In the genomic region with DNA sequence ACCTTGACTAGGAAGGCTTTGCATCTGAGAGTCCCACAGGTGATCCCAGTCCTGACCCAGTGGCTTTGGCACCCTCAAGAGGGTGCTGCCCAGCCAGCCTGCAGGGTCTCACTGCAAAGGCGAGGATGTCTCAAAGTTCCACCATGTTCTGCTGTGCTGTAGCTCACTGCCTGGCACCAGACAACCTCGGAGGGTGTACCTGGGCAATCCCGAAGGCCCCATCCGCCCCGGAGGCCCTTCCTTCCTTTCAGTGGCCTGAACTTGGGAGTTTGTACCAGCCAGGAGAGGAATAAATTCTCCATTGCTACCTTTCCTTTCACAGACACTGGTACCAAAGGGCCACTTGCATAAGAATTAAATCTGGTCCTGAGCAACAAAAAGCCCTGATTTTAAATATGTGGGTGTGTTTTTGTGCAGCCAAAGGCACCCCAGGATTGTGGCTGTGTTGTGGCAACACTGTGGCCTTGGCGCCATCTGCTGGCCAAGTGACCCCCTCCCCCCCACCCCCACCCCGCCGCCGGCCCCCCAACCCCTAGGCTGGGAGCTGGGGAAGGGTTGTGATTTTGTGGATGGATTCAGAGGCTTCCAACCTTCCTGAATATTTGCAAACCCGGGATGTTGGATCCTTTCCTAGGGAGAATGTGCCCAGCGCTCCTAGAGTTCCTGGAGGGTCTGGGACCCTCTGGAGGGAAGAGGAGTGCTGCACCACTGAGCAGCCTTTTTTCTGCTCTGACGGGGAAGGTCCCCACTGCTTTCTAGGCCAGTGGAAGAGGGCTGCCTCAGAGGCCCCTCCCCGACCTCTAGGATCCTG, we compare ENCODE assay signal across 9 cellular contexts. TPM values are rescaled to one million over a fixed set of nuclear protein-coding genes. Genes with fewer than 3 reads are reported as not detected.
A peak's percentile ranks its signal among the peaks of the same experiment; 100 is the strongest.
DNase-seq lines count a peak whose midpoint lies in the region; ATAC-seq and TF ChIP-seq lines count a peak whose summit lies in the region.
"Had no signal": no experiment of that assay in that cellular context is flagged by ENCODE, and none has a peak within 500 bp of the region (broad histone marks: within the 10 kb centered on the region; RNA-seq: fewer than 3 reads in every experiment).

No MANE protein-coding gene starts in this region.

- H3K9me3 ChIP-seq in esophagus muscularis mucosa: no peaks in the 10 kb centered on the region
- H3K9me3 ChIP-seq: BLaER1 had no signal

- no peaks in the 10 kb centered on the region for H3K36me3 ChIP-seq in esophagus muscularis mucosa
- H3K36me3 ChIP-seq: BLaER1 had no signal

- H3K36me3 Mint-ChIP-seq in WTC11: no peaks in the 10 kb centered on the region

- no peak overlapping the region; the same call in 1 of the 2 replicates for H3K4me3 Mint-ChIP-seq in WTC11

- H3K27ac Mint-ChIP-seq in WTC11: no peak overlapping the region

- POLR2A ChIA-PET in WTC11 (lab: Charles Lee): interaction anchor here (0.6 kb wide), 2 partner anchors 74 to 177 kb away, joined by 3 to 4 read pairs; no protein-coding TSS in a partner anchor

- H3K27me3 Mint-ChIP-seq in WTC11 (ENCODE audit: low read depth): no peaks in the 10 kb centered on the region; the same call in 1 of the 2 replicates

- H3K27me3 ChIP-seq in esophagus muscularis mucosa: peaks cover 0 to 21% (median 0%) of the 10 kb centered on the region in 4 donors
- H3K27me3 ChIP-seq: BLaER1 had no signal

- WGBS in esophagus muscularis mucosa: 38% methylated on average over 13 of the region's 13 CpGs

- H3K27ac ChIP-seq in esophagus muscularis mucosa (replicated peaks in 1 of 4): no peak overlapping the region
- H3K27ac ChIP-seq: BLaER1 had no signal

- H3K4me1 Mint-ChIP-seq in WTC11: peaks cover 9% of the 10 kb centered on the region

- CTCF ChIA-PET in WTC11 (lab: Charles Lee): interaction anchor here (0.5 to 2.5 kb wide), 53 partner anchors 8 to 1457 kb away, joined by 3 to 37 read pairs (median 4); a partner anchor contains a TSS

- peak; percentile 91 for ATAC-seq in WTC11
- ATAC-seq in GM21723 (IDR thresholded peaks at IDR 0.05; ENCODE audit: unreplicated experiment): no peak

- DNase-seq in NCI-H82 (lab: John Stamatoyannopoulos, UW) (peak; percentile 20), NCI-H82 treated with DMSO at 0.1 percent for 48 hours (lab: John Stamatoyannopoulos, UW; ENCODE audit: unreplicated experiment) (no peak), WTC11 (ENCODE audit: low spot score) (peak; percentile 57), esophagus muscularis mucosa (ENCODE audit: extremely low spot score) (no peak), putamen (ENCODE audit: low spot score) (no peak), KG1 (lab: John Stamatoyannopoulos, UW) (no peak)
- DNase-seq in stimulated activated CD4-positive, alpha-beta T cell treated with anti-CD3 and anti-CD28 coated beads, Interleukin-4, amount 100 ng/mL, for 1 hour: peak; percentile 36

- TF ChIP-seq POLR2A in esophagus muscularis mucosa (IDR thresholded peaks at IDR 0.05; ENCODE audit: low read depth): no peak

- peak; percentile 52; the same call in 1 of the 2 replicates for TF ChIP-seq CTCF in WTC11 (IDR thresholded peaks at IDR 0.05)
- peak in 2 of 3 experiments; percentile 34 to 50 for TF ChIP-seq CTCF in esophagus muscularis mucosa (IDR thresholded peaks at IDR 0.05)

- no peaks in the 10 kb centered on the region for H3K9me3 Mint-ChIP-seq in WTC11

- TF ChIP-seq EP300 in esophagus muscularis mucosa (IDR thresholded peaks at IDR 0.05): no peak

- H3K4me3 ChIP-seq in esophagus muscularis mucosa: no peak overlapping the region
- H3K4me3 ChIP-seq: BLaER1 had no signal

- peaks cover 0 to 1% (median under 1%) of the 10 kb centered on the region in 4 donors for H3K4me1 ChIP-seq in esophagus muscularis mucosa
- H3K4me1 ChIP-seq: BLaER1 had no signal

- intact Hi-C loops in esophagus muscularis mucosa (cut with DNase I): no loop called here

TF ChIP-seq in WTC11, 78 proteins besides CTCF, POLR2A, EP300 and RAD21 (continues in another document):
- TF ChIP-seq NFE2L1 (CRISPR knock-in tag; IDR thresholded peaks at IDR 0.05) (no peak), CBFB (CRISPR knock-in tag; IDR thresholded peaks at IDR 0.05; ENCODE audit: low read depth) (no peak), CREM (CRISPR knock-in tag; IDR thresholded peaks at IDR 0.05) (no peak), FOXJ3 (CRISPR knock-in tag; IDR thresholded peaks at IDR 0.05; ENCODE audit: borderline replicate concordance) (no peak), GRHL2 (CRISPR knock-in tag; IDR thresholded peaks at IDR 0.05; ENCODE audit: insufficient replicate concordance, severe bottlenecking) (no peak), ATF1 (CRISPR knock-in tag; IDR thresholded peaks at IDR 0.05) (no peak), NR1H2 (CRISPR knock-in tag; IDR thresholded peaks at IDR 0.05) (no peak), ZNF138 (CRISPR knock-in tag; conservative IDR thresholded peaks at IDR 0.05) (no peak), OVOL2 (CRISPR knock-in tag; IDR thresholded peaks at IDR 0.05; ENCODE audit: borderline replicate concordance) (no peak)
- TF ChIP-seq, protein P1, sequence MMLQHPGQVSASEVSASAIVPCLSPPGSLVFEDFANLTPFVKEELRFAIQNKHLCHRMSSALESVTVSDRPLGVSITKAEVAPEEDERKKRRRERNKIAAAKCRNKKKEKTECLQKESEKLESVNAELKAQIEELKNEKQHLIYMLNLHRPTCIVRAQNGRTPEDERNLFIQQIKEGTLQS (CRISPR knock-in tag; conservative IDR thresholded peaks at IDR 0.05): no peak
- TF ChIP-seq, protein P2, sequence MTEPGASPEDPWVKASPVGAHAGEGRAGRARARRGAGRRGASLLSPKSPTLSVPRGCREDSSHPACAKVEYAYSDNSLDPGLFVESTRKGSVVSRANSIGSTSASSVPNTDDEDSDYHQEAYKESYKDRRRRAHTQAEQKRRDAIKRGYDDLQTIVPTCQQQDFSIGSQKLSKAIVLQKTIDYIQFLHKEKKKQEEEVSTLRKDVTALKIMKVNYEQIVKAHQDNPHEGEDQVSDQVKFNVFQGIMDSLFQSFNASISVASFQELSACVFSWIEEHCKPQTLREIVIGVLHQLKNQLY (CRISPR knock-in tag; IDR thresholded peaks at IDR 0.05): no peak
- TF ChIP-seq, protein P3, sequence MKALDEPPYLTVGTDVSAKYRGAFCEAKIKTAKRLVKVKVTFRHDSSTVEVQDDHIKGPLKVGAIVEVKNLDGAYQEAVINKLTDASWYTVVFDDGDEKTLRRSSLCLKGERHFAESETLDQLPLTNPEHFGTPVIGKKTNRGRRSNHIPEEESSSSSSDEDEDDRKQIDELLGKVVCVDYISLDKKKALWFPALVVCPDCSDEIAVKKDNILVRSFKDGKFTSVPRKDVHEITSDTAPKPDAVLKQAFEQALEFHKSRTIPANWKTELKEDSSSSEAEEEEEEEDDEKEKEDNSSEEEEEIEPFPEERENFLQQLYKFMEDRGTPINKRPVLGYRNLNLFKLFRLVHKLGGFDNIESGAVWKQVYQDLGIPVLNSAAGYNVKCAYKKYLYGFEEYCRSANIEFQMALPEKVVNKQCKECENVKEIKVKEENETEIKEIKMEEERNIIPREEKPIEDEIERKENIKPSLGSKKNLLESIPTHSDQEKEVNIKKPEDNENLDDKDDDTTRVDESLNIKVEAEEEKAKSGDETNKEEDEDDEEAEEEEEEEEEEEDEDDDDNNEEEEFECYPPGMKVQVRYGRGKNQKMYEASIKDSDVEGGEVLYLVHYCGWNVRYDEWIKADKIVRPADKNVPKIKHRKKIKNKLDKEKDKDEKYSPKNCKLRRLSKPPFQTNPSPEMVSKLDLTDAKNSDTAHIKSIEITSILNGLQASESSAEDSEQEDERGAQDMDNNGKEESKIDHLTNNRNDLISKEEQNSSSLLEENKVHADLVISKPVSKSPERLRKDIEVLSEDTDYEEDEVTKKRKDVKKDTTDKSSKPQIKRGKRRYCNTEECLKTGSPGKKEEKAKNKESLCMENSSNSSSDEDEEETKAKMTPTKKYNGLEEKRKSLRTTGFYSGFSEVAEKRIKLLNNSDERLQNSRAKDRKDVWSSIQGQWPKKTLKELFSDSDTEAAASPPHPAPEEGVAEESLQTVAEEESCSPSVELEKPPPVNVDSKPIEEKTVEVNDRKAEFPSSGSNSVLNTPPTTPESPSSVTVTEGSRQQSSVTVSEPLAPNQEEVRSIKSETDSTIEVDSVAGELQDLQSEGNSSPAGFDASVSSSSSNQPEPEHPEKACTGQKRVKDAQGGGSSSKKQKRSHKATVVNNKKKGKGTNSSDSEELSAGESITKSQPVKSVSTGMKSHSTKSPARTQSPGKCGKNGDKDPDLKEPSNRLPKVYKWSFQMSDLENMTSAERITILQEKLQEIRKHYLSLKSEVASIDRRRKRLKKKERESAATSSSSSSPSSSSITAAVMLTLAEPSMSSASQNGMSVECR (CRISPR knock-in tag; IDR thresholded peaks at IDR 0.05; ENCODE audit: borderline replicate concordance): no peak
- TF ChIP-seq, protein P4, sequence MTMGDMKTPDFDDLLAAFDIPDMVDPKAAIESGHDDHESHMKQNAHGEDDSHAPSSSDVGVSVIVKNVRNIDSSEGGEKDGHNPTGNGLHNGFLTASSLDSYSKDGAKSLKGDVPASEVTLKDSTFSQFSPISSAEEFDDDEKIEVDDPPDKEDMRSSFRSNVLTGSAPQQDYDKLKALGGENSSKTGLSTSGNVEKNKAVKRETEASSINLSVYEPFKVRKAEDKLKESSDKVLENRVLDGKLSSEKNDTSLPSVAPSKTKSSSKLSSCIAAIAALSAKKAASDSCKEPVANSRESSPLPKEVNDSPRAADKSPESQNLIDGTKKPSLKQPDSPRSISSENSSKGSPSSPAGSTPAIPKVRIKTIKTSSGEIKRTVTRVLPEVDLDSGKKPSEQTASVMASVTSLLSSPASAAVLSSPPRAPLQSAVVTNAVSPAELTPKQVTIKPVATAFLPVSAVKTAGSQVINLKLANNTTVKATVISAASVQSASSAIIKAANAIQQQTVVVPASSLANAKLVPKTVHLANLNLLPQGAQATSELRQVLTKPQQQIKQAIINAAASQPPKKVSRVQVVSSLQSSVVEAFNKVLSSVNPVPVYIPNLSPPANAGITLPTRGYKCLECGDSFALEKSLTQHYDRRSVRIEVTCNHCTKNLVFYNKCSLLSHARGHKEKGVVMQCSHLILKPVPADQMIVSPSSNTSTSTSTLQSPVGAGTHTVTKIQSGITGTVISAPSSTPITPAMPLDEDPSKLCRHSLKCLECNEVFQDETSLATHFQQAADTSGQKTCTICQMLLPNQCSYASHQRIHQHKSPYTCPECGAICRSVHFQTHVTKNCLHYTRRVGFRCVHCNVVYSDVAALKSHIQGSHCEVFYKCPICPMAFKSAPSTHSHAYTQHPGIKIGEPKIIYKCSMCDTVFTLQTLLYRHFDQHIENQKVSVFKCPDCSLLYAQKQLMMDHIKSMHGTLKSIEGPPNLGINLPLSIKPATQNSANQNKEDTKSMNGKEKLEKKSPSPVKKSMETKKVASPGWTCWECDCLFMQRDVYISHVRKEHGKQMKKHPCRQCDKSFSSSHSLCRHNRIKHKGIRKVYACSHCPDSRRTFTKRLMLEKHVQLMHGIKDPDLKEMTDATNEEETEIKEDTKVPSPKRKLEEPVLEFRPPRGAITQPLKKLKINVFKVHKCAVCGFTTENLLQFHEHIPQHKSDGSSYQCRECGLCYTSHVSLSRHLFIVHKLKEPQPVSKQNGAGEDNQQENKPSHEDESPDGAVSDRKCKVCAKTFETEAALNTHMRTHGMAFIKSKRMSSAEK (CRISPR knock-in tag; IDR thresholded peaks at IDR 0.05; ENCODE audit: borderline replicate concordance): no peak

RNA-seq across cellular contexts. Expression of a gene that starts 9.7 kb away (rescaled TPM):
- 44.1 to 53.5 TPM (median 49.8 TPM) in 3 replicates for total RNA-seq in WTC11 (2021)
- 100 to 1,000 TPM in 1 of 4 donors, 10 to 100 TPM in 3; 16.9 to 156 (median 26.3) TPM for total RNA-seq in esophagus muscularis mucosa

Comparison
In these comparisons a context has a peak if more than half of its experiments do, and no peak if none do; other contexts are left out.
1. DNase-seq: peak in NCI-H82 (single experiment), WTC11 (single experiment) and stimulated activated CD4-positive, alpha-beta T cell treated with anti-CD3 and anti-CD28 coated beads, Interleukin-4, amount 100 ng/mL, for 1 hour (single experiment); none in NCI-H82 treated with DMSO at 0.1 percent for 48 hours (single experiment), esophagus muscularis mucosa (single experiment), putamen (single experiment) and KG1 (single experiment).